1 cellular context compared by ENCODE assay signal in the genomic region with DNA sequence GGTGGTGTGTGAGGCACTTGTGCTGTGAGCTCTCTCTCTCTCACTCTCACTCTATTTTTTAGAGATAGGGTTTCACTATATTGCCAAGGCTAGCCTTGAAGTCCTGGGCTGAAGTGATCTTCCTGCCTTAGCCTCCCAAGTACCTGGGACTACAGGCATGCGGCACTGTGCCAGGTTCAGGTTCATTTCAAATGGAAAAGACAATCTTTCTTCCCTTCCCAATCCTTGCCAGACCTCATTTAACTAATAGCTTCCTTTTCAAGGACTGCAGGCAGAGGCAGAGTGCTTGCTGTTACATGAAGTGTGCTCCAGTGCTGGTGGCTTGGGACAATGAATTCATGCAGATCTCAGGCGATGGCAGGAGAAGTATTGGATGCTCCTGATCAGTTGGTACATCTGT.
TF ChIP-seq lines count a peak whose summit lies in the region.

No MANE protein-coding gene starts in this region.

TF ChIP-seq in HEK293, 187 proteins besides CTCF, POLR2A, EP300 and RAD21 (continued from another document):
- TF ChIP-seq, protein P1, sequence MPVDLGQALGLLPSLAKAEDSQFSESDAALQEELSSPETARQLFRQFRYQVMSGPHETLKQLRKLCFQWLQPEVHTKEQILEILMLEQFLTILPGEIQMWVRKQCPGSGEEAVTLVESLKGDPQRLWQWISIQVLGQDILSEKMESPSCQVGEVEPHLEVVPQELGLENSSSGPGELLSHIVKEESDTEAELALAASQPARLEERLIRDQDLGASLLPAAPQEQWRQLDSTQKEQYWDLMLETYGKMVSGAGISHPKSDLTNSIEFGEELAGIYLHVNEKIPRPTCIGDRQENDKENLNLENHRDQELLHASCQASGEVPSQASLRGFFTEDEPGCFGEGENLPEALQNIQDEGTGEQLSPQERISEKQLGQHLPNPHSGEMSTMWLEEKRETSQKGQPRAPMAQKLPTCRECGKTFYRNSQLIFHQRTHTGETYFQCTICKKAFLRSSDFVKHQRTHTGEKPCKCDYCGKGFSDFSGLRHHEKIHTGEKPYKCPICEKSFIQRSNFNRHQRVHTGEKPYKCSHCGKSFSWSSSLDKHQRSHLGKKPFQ (tag by site-specific recombination; IDR thresholded peaks at IDR 0.05): no peak
- TF ChIP-seq ZNF596 (tag by site-specific recombination; IDR thresholded peaks at IDR 0.05) (0 out of 2 replicates have a peak, but pooled peaks have one; percentile 43), IKZF3 (tag by site-specific recombination; IDR thresholded peaks at IDR 0.05) (peak; percentile 8; the same call in 1 of the 2 replicates)
- TF ChIP-seq, protein P2, sequence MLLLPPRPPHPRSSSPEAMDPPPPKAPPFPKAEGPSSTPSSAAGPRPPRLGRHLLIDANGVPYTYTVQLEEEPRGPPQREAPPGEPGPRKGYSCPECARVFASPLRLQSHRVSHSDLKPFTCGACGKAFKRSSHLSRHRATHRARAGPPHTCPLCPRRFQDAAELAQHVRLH (tag by site-specific recombination; IDR thresholded peaks at IDR 0.05): no peak
